1 cellular context compared by ENCODE assay signal in the genomic region with DNA sequence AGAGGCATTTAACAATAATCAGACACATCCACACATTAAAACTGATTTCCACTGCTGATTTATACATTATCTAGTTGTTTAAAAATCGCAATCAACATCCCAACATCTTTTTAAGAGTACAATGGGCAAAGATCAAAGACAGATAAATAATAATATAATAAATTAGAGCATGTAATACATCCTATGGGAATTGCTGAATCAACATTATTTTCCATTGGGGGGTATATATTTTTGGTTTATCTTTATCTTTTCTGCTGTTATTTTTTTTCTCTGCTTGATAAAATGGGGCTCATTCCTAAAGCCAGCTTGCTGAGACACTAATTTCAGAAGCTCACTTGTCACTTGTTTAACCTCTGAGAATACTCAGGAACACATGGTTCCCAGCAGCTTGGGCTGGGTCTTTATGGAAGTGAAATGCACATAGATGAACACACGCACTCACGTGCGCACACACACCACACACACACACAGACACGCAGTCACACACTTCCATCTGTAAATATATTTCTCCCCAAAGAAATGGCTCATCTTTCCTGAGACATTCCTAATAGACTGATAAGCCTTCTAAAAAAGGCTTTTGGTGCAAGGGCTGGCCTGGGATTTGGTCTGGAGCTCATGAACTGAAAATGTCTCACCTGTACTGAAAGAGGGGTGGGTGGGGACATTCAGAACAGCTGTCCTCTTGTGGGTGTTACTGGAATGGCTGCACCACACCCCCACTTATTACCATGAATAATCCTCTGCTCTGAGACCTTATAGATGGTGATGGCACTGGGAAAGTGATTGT.
TF ChIP-seq lines count a peak whose summit lies in the region.

No MANE protein-coding gene starts in this region.

TF ChIP-seq in HEK293, 187 proteins besides CTCF, POLR2A, EP300 and RAD21 (continued from another document):
- TF ChIP-seq, protein P1, sequence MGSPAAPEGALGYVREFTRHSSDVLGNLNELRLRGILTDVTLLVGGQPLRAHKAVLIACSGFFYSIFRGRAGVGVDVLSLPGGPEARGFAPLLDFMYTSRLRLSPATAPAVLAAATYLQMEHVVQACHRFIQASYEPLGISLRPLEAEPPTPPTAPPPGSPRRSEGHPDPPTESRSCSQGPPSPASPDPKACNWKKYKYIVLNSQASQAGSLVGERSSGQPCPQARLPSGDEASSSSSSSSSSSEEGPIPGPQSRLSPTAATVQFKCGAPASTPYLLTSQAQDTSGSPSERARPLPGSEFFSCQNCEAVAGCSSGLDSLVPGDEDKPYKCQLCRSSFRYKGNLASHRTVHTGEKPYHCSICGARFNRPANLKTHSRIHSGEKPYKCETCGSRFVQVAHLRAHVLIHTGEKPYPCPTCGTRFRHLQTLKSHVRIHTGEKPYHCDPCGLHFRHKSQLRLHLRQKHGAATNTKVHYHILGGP (tag by site-specific recombination; IDR thresholded peaks at IDR 0.05), result no peak
- peak; percentile 14; the same call in 1 of the 2 replicates for TF ChIP-seq KLF1 (tag by site-specific recombination; IDR thresholded peaks at IDR 0.05)
